In the genomic region with DNA sequence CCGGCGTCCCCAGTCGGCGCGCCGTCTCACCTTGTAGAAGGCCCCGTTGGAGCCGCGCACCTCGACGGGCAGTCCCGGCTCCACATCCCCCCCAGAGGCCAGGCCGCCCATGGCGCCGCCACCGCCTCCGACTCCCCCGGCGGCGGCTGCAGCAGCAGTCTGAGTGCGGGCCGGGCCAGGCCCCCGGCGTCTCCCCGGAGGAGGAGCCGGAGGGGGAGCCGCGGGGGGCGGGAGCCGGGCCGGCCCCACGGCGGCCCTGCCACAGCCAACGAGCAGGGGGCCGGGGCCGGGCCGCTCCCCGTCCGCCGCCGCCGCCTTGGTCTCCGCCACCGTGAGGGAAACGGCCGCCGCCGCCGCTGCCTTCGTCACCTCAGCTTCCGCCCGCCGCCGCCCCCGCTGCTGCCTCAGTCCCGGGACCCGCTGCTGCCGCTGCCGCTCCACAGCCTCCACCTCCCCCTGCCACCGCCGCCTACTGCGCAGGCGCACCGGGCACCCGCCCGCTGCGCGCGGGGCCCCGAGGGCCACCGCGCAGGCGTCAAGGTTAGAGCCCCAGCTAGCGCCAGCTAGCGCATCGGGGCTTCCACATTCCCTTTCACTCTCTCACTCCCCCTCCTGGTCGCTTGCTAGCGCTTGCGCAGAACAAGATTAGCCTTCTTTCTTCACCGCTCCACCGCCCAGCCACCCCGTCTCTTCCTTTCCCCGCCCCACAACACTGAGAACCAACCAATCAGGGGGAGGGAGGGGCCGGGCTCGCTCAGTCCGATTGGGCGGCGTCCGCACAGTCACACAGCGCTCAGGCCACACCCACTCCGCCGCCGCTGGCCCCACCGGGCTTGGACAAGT, we compare ENCODE assay signal across 8 cellular contexts. TPM values are rescaled to one million over a fixed set of nuclear protein-coding genes. Genes with fewer than 3 reads are reported as not detected.
DNase-seq lines count a peak whose midpoint lies in the region; ATAC-seq, FAIRE-seq and TF ChIP-seq lines count a peak whose summit lies in the region.

TSS of gene FXR2 (minus strand) at position 476 of the 843 bp plus-strand sequence. CDS start at position 111, 365 bp downstream.

- H3K27me3 Mint-ChIP-seq in T-cell = no peaks in the 10 kb centered on the region

- 0 to 1% (median 0%) methylated on average over 58 to 94 of the region's 94 CpGs for WGBS in adipose tissue, 3 donors
- no CpG with 5 or more reads among the region's 94 CpGs for WGBS in trophoblast cell (ENCODE audit: extremely low coverage, insufficient coverage, insufficient read length)
- WGBS in transverse colon (ENCODE audit: low coverage in 1 of 2), 2 donors = 1% methylated on average over 81 of the region's 94 CpGs; no CpG with 5 or more reads in 1 of the 2 donors

- H3K4me1 ChIP-seq in cardiac muscle cell (ENCODE audit: low read depth) = peaks cover 11% of the 10 kb centered on the region
- H3K4me1 ChIP-seq in trophoblast cell (ENCODE audit: control insufficient read depth in 1 of 2, insufficient read depth in 2 of 2, low read length in 2 of 2) = peaks cover 8 to 9% of the 10 kb centered on the region in 2 experiments
- H3K4me1 ChIP-seq in transverse colon = peaks cover 16 to 34% (median 25%) of the 10 kb centered on the region in 4 donors

- peak; percentile 99 for FAIRE-seq in GM12891 (lab: Jason Lieb, UNC)

- no peaks in the 10 kb centered on the region for H3K27me3 ChIP-seq in cardiac muscle cell
- H3K27me3 ChIP-seq in trophoblast cell (ENCODE audit: insufficient read depth, low read length) = no peaks in the 10 kb centered on the region
- no peaks in the 10 kb centered on the region for H3K27me3 ChIP-seq in transverse colon

- no peak within 1 kb of the TSS for H2AK5ac ChIP-seq in trophoblast cell (ENCODE audit: low read length)

- TF ChIP-seq CTCF in cardiac muscle cell (IDR thresholded peaks at IDR 0.05; ENCODE audit: low read depth, low read length) (peak; percentile 65), transverse colon (IDR thresholded peaks at IDR 0.05) (peak; percentile 34 to 86 (median 67))

- no peak for TF ChIP-seq POLR2A in GM12891 (IDR thresholded peaks at IDR 0.05; ENCODE audit: low read depth, low read length)
- TF ChIP-seq POLR2A in transverse colon (IDR thresholded peaks at IDR 0.05) = peak; percentile 71

- H3K4me3 Mint-ChIP-seq in T-cell = peak within 1 kb of the TSS; percentile 87 to 91 (median 89)

- no peaks in the 10 kb centered on the region for H3K9me3 Mint-ChIP-seq in T-cell

- peak within 1 kb of the TSS; percentile 67 for H2AFZ ChIP-seq in trophoblast cell (ENCODE audit: insufficient read depth, low read length, poor library complexity)

- H2BK120ac ChIP-seq in trophoblast cell (ENCODE audit: insufficient read depth, low read length, poor library complexity) = peak within 1 kb of the TSS; percentile 58

- peaks cover 6% of the 10 kb centered on the region for H3K79me2 ChIP-seq in trophoblast cell (ENCODE audit: control insufficient read depth, insufficient read depth, low read length, poor library complexity)

- POLR2A ChIA-PET in T-cell (lab: Charles Lee) = interaction anchor here (0.5 to 1.0 kb wide), 5 partner anchors 24 to 211 kb away, joined by 3 to 6 read pairs (median 3); partner anchors contain the start of genes ATP1B2 (in 1 of the 2) and TMEM256 (in 1 of the 2)

- intact Hi-C loops in transverse colon (cut with DNase I; ENCODE audit: low total_unique reads) = no loop called here

- H3K9me3 ChIP-seq in cardiac muscle cell (ENCODE audit: low read depth) (no peaks in the 10 kb centered on the region), trophoblast cell (ENCODE audit: insufficient read depth, low read depth, low read length) (no peaks in the 10 kb centered on the region), transverse colon (no peaks in the 10 kb centered on the region)

- H3K14ac ChIP-seq in trophoblast cell (ENCODE audit: low read length) = peak within 1 kb of the TSS; percentile 85

- in situ Hi-C loops in transverse colon (cut with MboI; ENCODE audit: low pct_ligation_motif_present in 1 of 4, low pct_unique_long_range_greater_than_20kb in 1 of 4, low sequenced_read_pairs in 3 of 4) = no loop called here

- no peak within 1 kb of the TSS for H2BK12ac ChIP-seq in trophoblast cell (ENCODE audit: low read length)

- CTCF ChIA-PET in T-cell (lab: Charles Lee) = interaction anchor here (0.6 to 2.8 kb wide), 13 partner anchors 13 to 259 kb away, joined by 3 to 36 read pairs (median 3); partner anchors contain the start of genes TP53 (in 2 of the 2), KDM6B (in 1 of the 2), MPDU1 (in 1 of the 2) and SAT2 (in 1 of the 2)

- H3K36me3 ChIP-seq in cardiac muscle cell (no peaks in the 10 kb centered on the region), trophoblast cell (ENCODE audit: control insufficient read depth in 1 of 2, insufficient read depth in 2 of 2, low read length in 2 of 2) (peaks cover 0 to 3% of the 10 kb centered on the region in 2 experiments), transverse colon (no peaks in the 10 kb centered on the region)

- peak within 1 kb of the TSS; percentile 13 for H3K4ac ChIP-seq in trophoblast cell (ENCODE audit: low read depth, low read length)

- H3K4me2 ChIP-seq in trophoblast cell (ENCODE audit: low read length) = peak within 1 kb of the TSS; percentile 80

- H4K91ac ChIP-seq in trophoblast cell (ENCODE audit: low read depth, low read length) = peak within 1 kb of the TSS; percentile 79

- no peaks in the 10 kb centered on the region for H3K36me3 Mint-ChIP-seq in T-cell

- peaks cover 37 to 41% (median 39%) of the 10 kb centered on the region in 3 donors for H3K4me1 Mint-ChIP-seq in T-cell

- no peak within 1 kb of the TSS for H3K23ac ChIP-seq in trophoblast cell (ENCODE audit: low read length)

- peak within 1 kb of the TSS; percentile 53 for H3K18ac ChIP-seq in trophoblast cell (ENCODE audit: low read length)

- DNase-seq in GM12891 (ENCODE audit: insufficient read length, low spot score) = peak; percentile 98
- DNase-seq in NCI-H1436 treated with DMSO at 0.1 percent for 48 hours (lab: John Stamatoyannopoulos, UW) = peak; percentile 97
- peak; percentile 93 to 100 (median 99) for DNase-seq in T-cell
- DNase-seq in cardiac muscle cell (ENCODE audit: low read depth in 1 of 2, low spot score in 1 of 2) = peak; percentile 100
- DNase-seq in trophoblast cell = peak; percentile 100
- peak; percentile 100 for DNase-seq in transverse colon

- peak within 1 kb of the TSS; percentile 93 to 97 for H3K27ac Mint-ChIP-seq in T-cell

- no peak for TF ChIP-seq EP300 in transverse colon (IDR thresholded peaks at IDR 0.05; ENCODE audit: low read depth)

- H3K79me1 ChIP-seq in trophoblast cell (ENCODE audit: low read length) = peaks cover 7% of the 10 kb centered on the region

- H3K9ac ChIP-seq in trophoblast cell (ENCODE audit: low read length) = peak within 1 kb of the TSS; percentile 77

- peak within 1 kb of the TSS; percentile 62 for H2BK5ac ChIP-seq in trophoblast cell (ENCODE audit: low read depth, low read length, poor library complexity)

- peak within 1 kb of the TSS; percentile 67 for H4K12ac ChIP-seq in trophoblast cell (ENCODE audit: low read depth, low read length)

- H3K27ac ChIP-seq in adipose tissue (ENCODE audit: low read depth, low read length) (peak within 1 kb of the TSS; percentile 64), cardiac muscle cell (peak within 1 kb of the TSS; percentile 95), trophoblast cell (ENCODE audit: low read depth, low read length) (peak within 1 kb of the TSS; percentile 91), transverse colon (peak within 1 kb of the TSS; percentile 90 to 98 (median 96))

- H4K8ac ChIP-seq in trophoblast cell (ENCODE audit: low read depth, low read length) = peak within 1 kb of the TSS; percentile 78

- peak within 1 kb of the TSS; percentile 94 for H3K4me3 ChIP-seq in cardiac muscle cell
- peak within 1 kb of the TSS; percentile 88 for H3K4me3 ChIP-seq in trophoblast cell (ENCODE audit: low read depth, low read length)
- peak within 1 kb of the TSS; percentile 61 to 92 (median 71) for H3K4me3 ChIP-seq in transverse colon

- peak; percentile 88 for ATAC-seq in HG02840 (IDR thresholded peaks at IDR 0.05; ENCODE audit: low FRiP score, unreplicated experiment)
- ATAC-seq in T-cell (replicated peaks in 1 of 4) = peak; percentile 88 to 89 (median 88)

TF ChIP-seq in GM12891, 5 proteins besides CTCF, POLR2A, EP300 and RAD21:
- TF ChIP-seq POLR2AphosphoS5 (IDR thresholded peaks at IDR 0.05; ENCODE audit: low read depth, low read length) = no peak
- 0 out of 2 replicates have a peak, but pooled peaks have one; percentile 22 for TF ChIP-seq SPI1 (IDR thresholded peaks at IDR 0.05; ENCODE audit: low read depth, low read length)
- peak; percentile 47; the same call in 1 of the 2 replicates for TF ChIP-seq TAF1 (IDR thresholded peaks at IDR 0.05; ENCODE audit: low read depth, low read length)

RNA-seq across cellular contexts. Expression of gene FXR2, which starts in this region (rescaled TPM):
- polyA plus RNA-seq in GM12891 (2012; ENCODE audit: low read depth, missing spikeins) = 16.0 TPM
- total RNA-seq in T-cell (10 to 100 TPM; 25.4 to 44.7 (median 40.5) TPM), cardiac muscle cell (65.0 and 69.2 TPM in 2 replicates), transverse colon (10 to 100 TPM; 11.7 to 25.4 (median 22.4) TPM)
- polyA plus RNA-seq in adipose tissue (10 to 100 TPM; 14.7 to 29.9 (median 23.3) TPM), cardiac muscle cell (60.5 and 65.5 TPM in 2 replicates)
- 37.9 and 39.0 TPM in 2 replicates for polyA plus RNA-seq in trophoblast cell (2013)

Comparison
In these comparisons a context has a peak if more than half of its experiments do, and no peak if none do; other contexts are left out.
1. Peak in every context shown above with its lines: DNase-seq, ATAC-seq, H3K4me3 ChIP-seq and H3K27ac ChIP-seq.